1 cellular context compared by ENCODE assay signal in the genomic region with DNA sequence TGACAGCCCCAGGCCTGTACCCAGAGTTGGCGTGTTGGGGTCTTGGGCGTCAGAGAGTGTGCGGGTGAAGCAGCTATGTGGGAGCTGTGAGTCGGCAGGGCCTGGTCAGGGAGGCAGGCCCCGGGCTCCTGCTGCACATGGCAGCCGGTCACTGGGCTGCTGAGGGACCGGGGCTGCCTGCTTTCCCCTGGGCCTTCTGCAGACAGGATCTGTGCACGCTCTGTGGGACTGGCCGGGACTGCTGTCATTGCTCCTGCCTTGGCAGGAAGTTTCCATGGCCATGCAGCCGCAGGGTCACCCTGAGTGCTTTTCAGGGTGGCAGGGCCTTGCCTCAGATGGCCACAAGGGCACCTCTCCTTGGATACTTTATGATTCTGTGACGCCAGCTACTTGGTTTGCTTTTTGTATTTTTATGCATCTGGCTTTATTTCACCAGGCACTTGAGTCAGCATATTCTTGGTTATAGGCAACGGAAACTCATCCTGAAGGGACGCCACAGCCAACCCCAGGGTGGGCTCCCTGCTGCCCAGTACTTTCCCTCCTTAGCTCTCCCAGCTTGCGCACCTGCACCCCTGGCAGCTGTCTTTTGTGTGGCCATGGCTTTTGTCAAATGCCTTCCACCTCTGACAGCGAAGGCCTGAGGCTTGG.
TF ChIP-seq lines count a peak whose summit lies in the region.

No MANE protein-coding gene starts in this region.

TF ChIP-seq in GM23338, 12 proteins besides CTCF, POLR2A, EP300 and RAD21 (continued from another document):
- no peak for TF ChIP-seq EZH2phosphoT487 (IDR thresholded peaks at IDR 0.05; ENCODE audit: unreplicated experiment)
- TF ChIP-seq ETS1 (IDR thresholded peaks at IDR 0.05), result no peak
- TF ChIP-seq ZNF114 (CRISPR knock-in tag; IDR thresholded peaks at IDR 0.05), result no peak
